8 cellular contexts compared by ENCODE assay signal in the genomic region with DNA sequence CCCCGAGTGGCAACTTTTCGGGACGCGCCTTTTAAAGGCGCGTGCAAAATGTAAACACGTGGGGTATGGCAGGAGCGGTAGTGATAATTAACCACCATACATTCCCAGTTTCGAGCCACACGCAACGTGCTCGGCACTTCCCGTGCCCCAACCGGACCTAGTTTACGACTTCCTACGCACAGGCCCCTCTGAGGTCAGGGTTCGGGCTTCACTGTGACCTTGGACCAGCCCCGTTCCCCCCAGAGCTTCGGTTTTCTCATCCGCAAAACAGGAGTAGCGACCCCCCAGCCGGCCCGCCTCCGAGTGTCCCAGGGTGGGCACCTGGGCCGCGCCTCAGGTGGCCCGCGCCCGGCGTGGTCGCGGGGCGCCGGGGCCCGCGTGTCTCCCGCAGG. TPM values are rescaled to one million over a fixed set of nuclear protein-coding genes. Genes with fewer than 3 reads are reported as not detected.
DNase-seq lines count a peak whose midpoint lies in the region; ATAC-seq lines count a peak whose summit lies in the region.

No MANE protein-coding gene starts in this region.

- peaks cover 53% of the 10 kb centered on the region for H3K4me1 Mint-ChIP-seq in activated CD4-positive, alpha-beta T cell treated with anti-CD3 and anti-CD28 coated beads, Interleukin-2, amount 10 ng/mL, durations not matched to agents 24 days and 14 days

- peak overlapping the region; percentile 98 for H3K4me3 Mint-ChIP-seq in activated CD4-positive, alpha-beta T cell treated with anti-CD3 and anti-CD28 coated beads, Interleukin-2, amount 10 ng/mL, durations not matched to agents 24 days and 14 days

- intact Hi-C loops in activated CD4-positive, alpha-beta T cell treated with anti-CD3 and anti-CD28 coated beads, Interleukin-2, amount 10 ng/mL, durations not matched to agents 24 days and 14 days (cut with micrococcal nuclease) = loop anchor here (1.0 to 10.0 kb wide), 7 partner anchors 54 to 1459 kb away; partner anchors contain the start of genes CCDC174, LSM3, NR2C2 and RAF1

- peak overlapping the region; percentile 92 for H3K27ac Mint-ChIP-seq in activated CD4-positive, alpha-beta T cell treated with anti-CD3 and anti-CD28 coated beads, Interleukin-2, amount 10 ng/mL, durations not matched to agents 24 days and 14 days

- peaks cover 46% of the 10 kb centered on the region for H3K36me3 Mint-ChIP-seq in activated CD4-positive, alpha-beta T cell treated with anti-CD3 and anti-CD28 coated beads, Interleukin-2, amount 10 ng/mL, durations not matched to agents 24 days and 14 days (ENCODE audit: low read depth)

- peaks cover 5% of the 10 kb centered on the region for H3K9me3 Mint-ChIP-seq in activated CD4-positive, alpha-beta T cell treated with anti-CD3 and anti-CD28 coated beads, Interleukin-2, amount 10 ng/mL, durations not matched to agents 24 days and 14 days

- no peaks in the 10 kb centered on the region for H3K27me3 Mint-ChIP-seq in activated CD4-positive, alpha-beta T cell treated with anti-CD3 and anti-CD28 coated beads, Interleukin-2, amount 10 ng/mL, durations not matched to agents 24 days and 14 days

- DNase-seq in DMS 273 (lab: John Stamatoyannopoulos, UW; ENCODE audit: unreplicated experiment) = peak; percentile 66
- DNase-seq in DMS 273 treated with DMSO at 0.1 percent for 48 hours (lab: John Stamatoyannopoulos, UW) = no peak
- DNase-seq in NAMALWA (ENCODE audit: low spot score) = peak; percentile 60
- DNase-seq in activated CD4-positive, alpha-beta T cell treated with anti-CD3 and anti-CD28 coated beads, Interleukin-2, amount 10 ng/mL, durations not matched to agents 24 days and 14 days = peak; percentile 88
- DNase-seq in effector CD4-positive, alpha-beta T cell = peak; percentile 38
- DNase-seq in medulla oblongata (ENCODE audit: extremely low spot score) = peak; percentile 70
- DNase-seq in stimulated activated CD8-positive, alpha-beta memory T cell treated with anti-CD3 and anti-CD28 coated beads, Interleukin-2, amount 100 ng/mL, for 48 hours (ENCODE audit: low read depth in 2 of 2) = peak; percentile 37 to 44

- peak; percentile 35 for ATAC-seq in HG02623 (IDR thresholded peaks at IDR 0.05; ENCODE audit: unreplicated experiment)

RNA-seq across cellular contexts. Expression of gene CHCHD4, which starts 0.5 kb away (rescaled TPM):
- total RNA-seq in activated CD4-positive, alpha-beta T cell treated with anti-CD3 and anti-CD28 coated beads, Interleukin-2, amount 10 ng/mL, durations not matched to agents 24 days and 14 days = 27.7 and 29.6 TPM in 2 replicates

RNA-seq across cellular contexts. Expression of gene TMEM43, which starts 0.6 kb away (rescaled TPM):
- total RNA-seq in activated CD4-positive, alpha-beta T cell treated with anti-CD3 and anti-CD28 coated beads, Interleukin-2, amount 10 ng/mL, durations not matched to agents 24 days and 14 days = 38.7 and 39.4 TPM in 2 replicates

RNA-seq across cellular contexts. Expression of gene XPC, which starts 54.2 kb away (rescaled TPM):
- 29.7 and 32.3 TPM in 2 replicates for total RNA-seq in activated CD4-positive, alpha-beta T cell treated with anti-CD3 and anti-CD28 coated beads, Interleukin-2, amount 10 ng/mL, durations not matched to agents 24 days and 14 days

RNA-seq across cellular contexts. Expression of gene LSM3, which starts 54.4 kb away (rescaled TPM):
- total RNA-seq in activated CD4-positive, alpha-beta T cell treated with anti-CD3 and anti-CD28 coated beads, Interleukin-2, amount 10 ng/mL, durations not matched to agents 24 days and 14 days = 17.4 and 18.0 TPM in 2 replicates
